Comparison of ENCODE assay signal across 2 cellular contexts in genomic region chr1:78032964-78033796, GRCh38.
A peak's percentile ranks its signal among the peaks of the same experiment; 100 is the strongest.
TF ChIP-seq lines count a peak whose summit lies in the region.

No MANE protein-coding gene starts in this region.

TF ChIP-seq in Ishikawa, 13 proteins besides CTCF, POLR2A, EP300 and RAD21:
- TF ChIP-seq CEBPB (IDR thresholded peaks at IDR 0.05) (peak; percentile 84), TEAD4 (IDR thresholded peaks at IDR 0.05) (no peak), USF1 (IDR thresholded peaks at IDR 0.05) (no peak)

TF ChIP-seq in H1, 55 proteins besides CTCF, POLR2A, EP300 and RAD21:
- TF ChIP-seq SIN3A (conservative IDR thresholded peaks at IDR 0.05 in 1 of 2, IDR thresholded peaks at IDR 0.05 in 1 of 2; ENCODE audit: low read depth in 1 of 2, low read length in 2 of 2) (no peak), CEBPB (IDR thresholded peaks at IDR 0.05; ENCODE audit: low read depth, low read length) (peak; percentile 38; the same call in 1 of the 2 replicates)
